ENCODE assay signal across 1 cellular context in the genomic region with DNA sequence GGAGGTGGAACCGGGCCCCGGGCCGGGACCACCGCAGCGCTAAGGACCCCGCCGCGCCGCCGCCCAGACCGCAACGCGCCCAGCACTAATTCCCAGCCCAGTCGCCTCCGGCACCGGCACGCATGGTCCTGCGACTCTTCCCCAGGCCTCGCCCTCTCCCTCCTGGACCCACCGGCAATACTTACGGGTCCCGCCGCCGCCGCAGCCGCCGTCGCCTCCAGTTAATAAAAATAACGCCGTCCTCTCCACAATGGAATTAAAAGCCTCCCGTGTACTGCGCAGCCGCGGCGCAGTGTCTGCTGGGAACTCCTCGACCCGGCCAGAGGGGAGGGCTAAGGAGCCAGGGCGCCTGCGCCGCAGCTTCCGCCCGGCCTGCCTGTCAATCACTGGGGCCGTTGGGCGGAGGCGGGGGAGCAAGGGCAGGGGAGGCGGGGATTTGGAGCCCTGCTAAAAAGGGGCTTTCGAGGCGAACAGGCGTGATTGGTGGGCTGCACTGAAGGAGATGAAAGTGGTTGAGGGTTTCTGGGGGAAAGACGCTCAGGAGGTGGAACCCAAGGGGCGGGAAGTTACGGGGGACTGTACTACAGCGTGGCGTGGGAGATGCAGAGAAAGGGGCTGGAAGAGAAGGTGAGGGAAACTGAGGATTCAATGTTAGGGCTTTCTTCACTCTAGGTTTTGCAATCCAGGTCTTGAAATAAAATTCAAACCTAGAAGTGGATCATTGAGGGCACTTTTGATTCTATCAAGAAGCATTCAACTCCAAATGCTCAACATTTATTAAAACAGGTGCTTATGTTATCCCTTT.
A peak's percentile ranks its signal among the peaks of the same experiment; 100 is the strongest.
TF ChIP-seq lines count a peak whose summit lies in the region.

A gene with protein sequence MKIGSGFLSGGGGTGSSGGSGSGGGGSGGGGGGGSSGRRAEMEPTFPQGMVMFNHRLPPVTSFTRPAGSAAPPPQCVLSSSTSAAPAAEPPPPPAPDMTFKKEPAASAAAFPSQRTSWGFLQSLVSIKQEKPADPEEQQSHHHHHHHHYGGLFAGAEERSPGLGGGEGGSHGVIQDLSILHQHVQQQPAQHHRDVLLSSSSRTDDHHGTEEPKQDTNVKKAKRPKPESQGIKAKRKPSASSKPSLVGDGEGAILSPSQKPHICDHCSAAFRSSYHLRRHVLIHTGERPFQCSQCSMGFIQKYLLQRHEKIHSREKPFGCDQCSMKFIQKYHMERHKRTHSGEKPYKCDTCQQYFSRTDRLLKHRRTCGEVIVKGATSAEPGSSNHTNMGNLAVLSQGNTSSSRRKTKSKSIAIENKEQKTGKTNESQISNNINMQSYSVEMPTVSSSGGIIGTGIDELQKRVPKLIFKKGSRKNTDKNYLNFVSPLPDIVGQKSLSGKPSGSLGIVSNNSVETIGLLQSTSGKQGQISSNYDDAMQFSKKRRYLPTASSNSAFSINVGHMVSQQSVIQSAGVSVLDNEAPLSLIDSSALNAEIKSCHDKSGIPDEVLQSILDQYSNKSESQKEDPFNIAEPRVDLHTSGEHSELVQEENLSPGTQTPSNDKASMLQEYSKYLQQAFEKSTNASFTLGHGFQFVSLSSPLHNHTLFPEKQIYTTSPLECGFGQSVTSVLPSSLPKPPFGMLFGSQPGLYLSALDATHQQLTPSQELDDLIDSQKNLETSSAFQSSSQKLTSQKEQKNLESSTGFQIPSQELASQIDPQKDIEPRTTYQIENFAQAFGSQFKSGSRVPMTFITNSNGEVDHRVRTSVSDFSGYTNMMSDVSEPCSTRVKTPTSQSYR (minus strand): TSS at position 276 of the 805 bp plus-strand sequence. CDS start 331 bp downstream, outside the sequence.

TF ChIP-seq in HepG2, 621 proteins besides CTCF, POLR2A, EP300 and RAD21 (continued from another document and continues in another):
- TF ChIP-seq TRAFD1 (CRISPR knock-in tag; IDR thresholded peaks at IDR 0.05; ENCODE audit: borderline replicate concordance) (no peak), DMAP1 (CRISPR knock-in tag; IDR thresholded peaks at IDR 0.05) (peak; percentile 45), AGO1 (IDR thresholded peaks at IDR 0.05; ENCODE audit: low read depth, low read length, poor library complexity, severe bottlenecking) (no peak), HHEX (CRISPR knock-in tag; IDR thresholded peaks at IDR 0.05) (no peak), TBL1XR1 (IDR thresholded peaks at IDR 0.05; ENCODE audit: borderline replicate concordance, low read length, partially characterized antibody) (no peak), ZGPAT (CRISPR knock-in tag; IDR thresholded peaks at IDR 0.05) (peak; percentile 78), DDIT3 (CRISPR knock-in tag; IDR thresholded peaks at IDR 0.05) (no peak), ZNF724P (CRISPR knock-in tag; IDR thresholded peaks at IDR 0.05; ENCODE audit: borderline replicate concordance) (peak; percentile 38; the same call in 1 of the 2 replicates), KAT7 (CRISPR knock-in tag; IDR thresholded peaks at IDR 0.05; ENCODE audit: borderline replicate concordance) (peak; percentile 86; the same call in 1 of the 2 replicates), ZBTB20 (CRISPR knock-in tag; IDR thresholded peaks at IDR 0.05; ENCODE audit: borderline replicate concordance, low read depth) (peak; percentile 28; the same call in 1 of the 2 replicates), TGIF2 (CRISPR knock-in tag; IDR thresholded peaks at IDR 0.05) (no peak), ZNF562 (CRISPR knock-in tag; IDR thresholded peaks at IDR 0.05; ENCODE audit: borderline replicate concordance) (no peak), ZSCAN20 (CRISPR knock-in tag; IDR thresholded peaks at IDR 0.05; ENCODE audit: borderline replicate concordance) (0 out of 2 replicates have a peak, but pooled peaks have one; percentile 37), ZNF33B (CRISPR knock-in tag; IDR thresholded peaks at IDR 0.05) (no peak), ZNF678 (CRISPR knock-in tag; IDR thresholded peaks at IDR 0.05) (0 out of 2 replicates have a peak, but pooled peaks have one; percentile 42), THAP11 (CRISPR knock-in tag; IDR thresholded peaks at IDR 0.05) (peak; percentile 69), MAFF (IDR thresholded peaks at IDR 0.05; ENCODE audit: low read depth, low read length) (no peak), ZNF580 (CRISPR knock-in tag; IDR thresholded peaks at IDR 0.05; ENCODE audit: borderline replicate concordance, low read depth) (0 out of 2 replicates have a peak, but pooled peaks have one; percentile 51), FOXA3 (CRISPR knock-in tag; IDR thresholded peaks at IDR 0.05) (peak; percentile 16; the same call in 1 of the 2 replicates), MTA3 (CRISPR knock-in tag; IDR thresholded peaks at IDR 0.05) (no peak), SMC3 (IDR thresholded peaks at IDR 0.05; ENCODE audit: low read length) (no peak), MED1 (CRISPR knock-in tag; IDR thresholded peaks at IDR 0.05) (peak; percentile 44; the same call in 1 of the 2 replicates), ZNF256 (CRISPR knock-in tag; conservative IDR thresholded peaks at IDR 0.05) (no peak), THRA (CRISPR knock-in tag; IDR thresholded peaks at IDR 0.05; ENCODE audit: borderline replicate concordance) (peak; percentile 14; the same call in 1 of the 2 replicates), RBM39 (IDR thresholded peaks at IDR 0.05; ENCODE audit: low read depth, low read length, poor library complexity, severe bottlenecking) (peak; percentile 66), ZNF556 (CRISPR knock-in tag; IDR thresholded peaks at IDR 0.05; ENCODE audit: borderline replicate concordance) (peak; percentile 52; the same call in 1 of the 2 replicates), POGZ (CRISPR knock-in tag; IDR thresholded peaks at IDR 0.05) (peak; percentile 83), YEATS4 (CRISPR knock-in tag; IDR thresholded peaks at IDR 0.05; ENCODE audit: borderline replicate concordance) (peak; percentile 37; the same call in 1 of the 2 replicates), MZF1 (CRISPR knock-in tag; IDR thresholded peaks at IDR 0.05; ENCODE audit: borderline replicate concordance) (no peak), SNAI1 (CRISPR knock-in tag; IDR thresholded peaks at IDR 0.05; ENCODE audit: borderline replicate concordance) (0 out of 2 replicates have a peak, but pooled peaks have one; percentile 26), ZNF672 (CRISPR knock-in tag; IDR thresholded peaks at IDR 0.05) (peak; percentile 43; the same call in 1 of the 2 replicates), MED8 (CRISPR knock-in tag; IDR thresholded peaks at IDR 0.05; ENCODE audit: insufficient replicate concordance) (no peak), KDM5A (IDR thresholded peaks at IDR 0.05; ENCODE audit: borderline replicate concordance, low read length) (peak; percentile 79), ZBTB7B (CRISPR knock-in tag; IDR thresholded peaks at IDR 0.05) (peak; percentile 53; the same call in 1 of the 2 replicates), ZNF138 (CRISPR knock-in tag; IDR thresholded peaks at IDR 0.05; ENCODE audit: low read depth) (0 out of 2 replicates have a peak, but pooled peaks have one; percentile 39), ESRRA (CRISPR knock-in tag; IDR thresholded peaks at IDR 0.05; ENCODE audit: low read depth) (peak; percentile 46; the same call in 1 of the 2 replicates), ZNF383 (CRISPR knock-in tag; IDR thresholded peaks at IDR 0.05; ENCODE audit: borderline replicate concordance) (0 out of 2 replicates have a peak, but pooled peaks have one; percentile 70)
- TF ChIP-seq, protein P1, sequence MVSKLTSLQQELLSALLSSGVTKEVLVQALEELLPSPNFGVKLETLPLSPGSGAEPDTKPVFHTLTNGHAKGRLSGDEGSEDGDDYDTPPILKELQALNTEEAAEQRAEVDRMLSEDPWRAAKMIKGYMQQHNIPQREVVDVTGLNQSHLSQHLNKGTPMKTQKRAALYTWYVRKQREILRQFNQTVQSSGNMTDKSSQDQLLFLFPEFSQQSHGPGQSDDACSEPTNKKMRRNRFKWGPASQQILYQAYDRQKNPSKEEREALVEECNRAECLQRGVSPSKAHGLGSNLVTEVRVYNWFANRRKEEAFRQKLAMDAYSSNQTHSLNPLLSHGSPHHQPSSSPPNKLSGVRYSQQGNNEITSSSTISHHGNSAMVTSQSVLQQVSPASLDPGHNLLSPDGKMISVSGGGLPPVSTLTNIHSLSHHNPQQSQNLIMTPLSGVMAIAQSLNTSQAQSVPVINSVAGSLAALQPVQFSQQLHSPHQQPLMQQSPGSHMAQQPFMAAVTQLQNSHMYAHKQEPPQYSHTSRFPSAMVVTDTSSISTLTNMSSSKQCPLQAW (CRISPR knock-in tag; IDR thresholded peaks at IDR 0.05) = peak; percentile 80
- TF ChIP-seq, protein P2, sequence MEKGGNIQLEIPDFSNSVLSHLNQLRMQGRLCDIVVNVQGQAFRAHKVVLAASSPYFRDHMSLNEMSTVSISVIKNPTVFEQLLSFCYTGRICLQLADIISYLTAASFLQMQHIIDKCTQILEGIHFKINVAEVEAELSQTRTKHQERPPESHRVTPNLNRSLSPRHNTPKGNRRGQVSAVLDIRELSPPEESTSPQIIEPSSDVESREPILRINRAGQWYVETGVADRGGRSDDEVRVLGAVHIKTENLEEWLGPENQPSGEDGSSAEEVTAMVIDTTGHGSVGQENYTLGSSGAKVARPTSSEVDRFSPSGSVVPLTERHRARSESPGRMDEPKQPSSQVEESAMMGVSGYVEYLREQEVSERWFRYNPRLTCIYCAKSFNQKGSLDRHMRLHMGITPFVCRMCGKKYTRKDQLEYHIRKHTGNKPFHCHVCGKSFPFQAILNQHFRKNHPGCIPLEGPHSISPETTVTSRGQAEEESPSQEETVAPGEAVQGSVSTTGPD (CRISPR knock-in tag; IDR thresholded peaks at IDR 0.05) = no peak
